Comparison of ENCODE assay signal across 9 cellular contexts in genomic region chr3:37163262-37164020, GRCh38. TPM values are rescaled to one million over a fixed set of nuclear protein-coding genes. Genes with fewer than 3 reads are reported as not detected.
DNase-seq lines count a peak whose midpoint lies in the region; ATAC-seq and TF ChIP-seq lines count a peak whose summit lies in the region.
"Had no signal": no experiment of that assay in that cellular context is flagged by ENCODE, and none has a peak within 500 bp of the region (broad histone marks: within the 10 kb centered on the region; RNA-seq: fewer than 3 reads in every experiment).

No MANE protein-coding gene starts in this region.

- no peak for DNase-seq in CD4-positive, alpha-beta memory T cell
- DNase-seq in SW 1271 (lab: John Stamatoyannopoulos, UW) (peak; percentile 23 to 59), hepatic stellate cell (ENCODE audit: low spot score) (peak; percentile 24), RPMI8226 (no peak), NCI-H2081 treated with DMSO at 0.1 percent for 48 hours (lab: John Stamatoyannopoulos, UW) (no peak), esophagus squamous epithelium (lab: John Stamatoyannopoulos, UW) (no peak), NCI-H1048 (lab: John Stamatoyannopoulos, UW) (no peak)

- 35 to 49% methylated on average over 3 of the region's 3 CpGs for WGBS in esophagus squamous epithelium, 2 donors

- H3K4me1 Mint-ChIP-seq in CD4-positive, alpha-beta memory T cell = peaks cover 20 to 26% (median 24%) of the 10 kb centered on the region in 4 donors
- H3K4me1 Mint-ChIP-seq: brain had no signal

- no peak overlapping the region for H3K4me3 ChIP-seq in CD4-positive, alpha-beta memory T cell (ENCODE audit: low read length in 2 of 2)
- no peak overlapping the region for H3K4me3 ChIP-seq in esophagus squamous epithelium

- no peaks in the 10 kb centered on the region for H3K36me3 ChIP-seq in CD4-positive, alpha-beta memory T cell (ENCODE audit: insufficient read depth, low read length)
- H3K36me3 ChIP-seq in esophagus squamous epithelium = peaks cover 0 to 58% (median 0%) of the 10 kb centered on the region in 3 donors

- no peak overlapping the region for H3K27ac ChIP-seq in CD4-positive, alpha-beta memory T cell (ENCODE audit: low read depth, low read length)
- H3K27ac ChIP-seq in esophagus squamous epithelium = no peak overlapping the region

- H3K27ac Mint-ChIP-seq in CD4-positive, alpha-beta memory T cell = peak overlapping the region; percentile 48 to 85 (median 77)

- peaks cover 19% of the 10 kb centered on the region for H3K4me1 ChIP-seq in CD4-positive, alpha-beta memory T cell (ENCODE audit: insufficient read depth, low read length)
- peaks cover 0 to 19% (median 12%) of the 10 kb centered on the region in 3 donors for H3K4me1 ChIP-seq in esophagus squamous epithelium

- CTCF ChIA-PET in CD4-positive, alpha-beta memory T cell (lab: Charles Lee; ENCODE audit: partially characterized antibody) = interaction anchor here (1.0 to 1.3 kb wide), 3 partner anchors 17 to 50 kb away, joined by 3 to 5 read pairs (median 4); no protein-coding TSS in a partner anchor

- H3K36me3 Mint-ChIP-seq in CD4-positive, alpha-beta memory T cell = peaks cover 19 to 20% of the 10 kb centered on the region in 2 donors

- no peaks in the 10 kb centered on the region for H3K27me3 Mint-ChIP-seq in CD4-positive, alpha-beta memory T cell
- H3K27me3 Mint-ChIP-seq: brain had no signal

- ATAC-seq in GM21619 (IDR thresholded peaks at IDR 0.05; ENCODE audit: unreplicated experiment) = peak; percentile 40

- intact Hi-C loops in CD4-positive, alpha-beta memory T cell (cut with micrococcal nuclease) = no loop called here
- intact Hi-C loops in esophagus squamous epithelium (cut with DNase I) = no loop called here

- POLR2A ChIA-PET in CD4-positive, alpha-beta memory T cell (lab: Charles Lee; ENCODE audit: partially characterized antibody) = no interaction called here

- no peaks in the 10 kb centered on the region for H3K9me3 ChIP-seq in CD4-positive, alpha-beta memory T cell (ENCODE audit: control insufficient read depth in 1 of 2, low read length in 2 of 2)
- no peaks in the 10 kb centered on the region for H3K9me3 ChIP-seq in esophagus squamous epithelium

- H3K9me3 Mint-ChIP-seq in CD4-positive, alpha-beta memory T cell = no peaks in the 10 kb centered on the region
- H3K9me3 Mint-ChIP-seq: brain had no signal

- no peak for TF ChIP-seq CTCF in esophagus squamous epithelium (IDR thresholded peaks at IDR 0.05)

- H3K4me3 Mint-ChIP-seq in CD4-positive, alpha-beta memory T cell = peak overlapping the region in 3 of 8 donors; percentile 12 to 67 (median 56)
- H3K4me3 Mint-ChIP-seq: brain had no signal

- H3K27me3 ChIP-seq in CD4-positive, alpha-beta memory T cell (ENCODE audit: insufficient read depth, low read length) = no peaks in the 10 kb centered on the region
- no peaks in the 10 kb centered on the region for H3K27me3 ChIP-seq in esophagus squamous epithelium

- no peak for TF ChIP-seq POLR2A in esophagus squamous epithelium (IDR thresholded peaks at IDR 0.05)

RNA-seq across cellular contexts. Expression of gene LRRFIP2, which starts 10.9 kb away (rescaled TPM):
- total RNA-seq in CD4-positive, alpha-beta memory T cell = 10 to 100 TPM; 27.3 to 29.6 TPM
- 10 to 100 TPM in 1 of 2 donors, 1 to 10 TPM in 1; 8.2 to 16.7 TPM for polyA plus RNA-seq in CD4-positive, alpha-beta memory T cell
- 10 to 100 TPM; 50.0 to 99.7 (median 87.8) TPM for total RNA-seq in esophagus squamous epithelium

Comparison
In these comparisons a context has a peak if more than half of its experiments do, and no peak if none do; other contexts are left out.
1. DNase-seq: peak in SW 1271 (2 of 2) and hepatic stellate cell (single experiment); none in CD4-positive, alpha-beta memory T cell (0 of 5), RPMI8226 (single experiment), NCI-H2081 treated with DMSO at 0.1 percent for 48 hours (single experiment), esophagus squamous epithelium (single experiment) and NCI-H1048 (single experiment).